Comparison of ENCODE assay signal across 8 cellular contexts in genomic region chr11:119315139-119316016, GRCh38. TPM values are rescaled to one million over a fixed set of nuclear protein-coding genes. Genes with fewer than 3 reads are reported as not detected.
DNase-seq lines count a peak whose midpoint lies in the region; ATAC-seq and TF ChIP-seq lines count a peak whose summit lies in the region.

No MANE protein-coding gene starts in this region.

- H3K9me3 ChIP-seq in esophagus (ENCODE audit: control insufficient read depth in 2 of 2, insufficient read depth in 1 of 2, low read depth in 1 of 2, low read length in 1 of 2) (no peaks in the 10 kb centered on the region), upper lobe of left lung (no peaks in the 10 kb centered on the region)

- 6 to 8% methylated on average over 29 of the region's 29 CpGs for WGBS in esophagus, 2 donors
- 0 to 9% methylated on average over 8 to 26 of the region's 29 CpGs for WGBS in upper lobe of left lung, 2 donors

- peaks cover 0 to 4% of the 10 kb centered on the region in 2 donors for H3K36me3 ChIP-seq in esophagus (ENCODE audit: control insufficient read depth in 2 of 2, insufficient read depth in 2 of 2, low read length in 1 of 2)
- peaks cover 0 to 42% (median 0%) of the 10 kb centered on the region in 4 donors for H3K36me3 ChIP-seq in upper lobe of left lung

- peaks cover 9 to 27% of the 10 kb centered on the region in 2 donors for H3K4me1 ChIP-seq in esophagus (ENCODE audit: control insufficient read depth in 2 of 2, insufficient read depth in 2 of 2, low read length in 1 of 2)
- H3K4me1 ChIP-seq in upper lobe of left lung = peaks cover 38 to 56% (median 46%) of the 10 kb centered on the region in 4 donors

- H3K4me3 ChIP-seq in esophagus (ENCODE audit: low read depth in 1 of 2, low read length in 2 of 2) (peak overlapping the region; percentile 57 to 58), upper lobe of left lung (peak overlapping the region; percentile 27 to 63 (median 53))

- DNase-seq in EH (ENCODE audit: low read depth) (peak; percentile 56), NAMALWA (ENCODE audit: low spot score) (peak; percentile 71), naive B cell (peak; percentile 48), upper lobe of left lung (peak in 1 of 2 donors; percentile 85), HPDE6-E6E7 (ENCODE audit: extremely low spot score) (no peak)
- DNase-seq in activated CD8-positive, alpha-beta memory T cell treated with anti-CD3 and anti-CD28 coated beads for 24 hours = peak; percentile 78

- H3K27ac ChIP-seq in esophagus (ENCODE audit: low read depth in 2 of 2, low read length in 1 of 2) (peak overlapping the region; percentile 90 to 92), upper lobe of left lung (peak overlapping the region; percentile 81 to 96 (median 90))

- no peak for TF ChIP-seq POLR2A in upper lobe of left lung (IDR thresholded peaks at IDR 0.05)

- no peaks in the 10 kb centered on the region for H3K36me3 Mint-ChIP-seq in naive B cell

- H3K4me3 Mint-ChIP-seq in naive B cell = peak overlapping the region; percentile 53 to 85 (median 76)

- H3K27me3 ChIP-seq in esophagus (ENCODE audit: control insufficient read depth in 1 of 2, insufficient read depth in 2 of 2, low read length in 2 of 2) = no peaks in the 10 kb centered on the region
- H3K27me3 ChIP-seq in upper lobe of left lung = peaks cover 0 to 25% (median 12%) of the 10 kb centered on the region in 4 donors

- peak in 3 of 6 experiments; percentile 26 to 51 (median 37) for TF ChIP-seq CTCF in upper lobe of left lung (IDR thresholded peaks at IDR 0.05)

- TF ChIP-seq EP300 in upper lobe of left lung (IDR thresholded peaks at IDR 0.05) = no peak

- peaks cover 12 to 52% (median 40%) of the 10 kb centered on the region in 3 donors for H3K27me3 Mint-ChIP-seq in naive B cell

- peak overlapping the region in 3 of 6 donors; percentile 11 to 78 (median 27) for H3K27ac Mint-ChIP-seq in naive B cell

- ATAC-seq in naive B cell (ENCODE audit: low read depth in 2 of 2) (peak; percentile 72 to 74), upper lobe of left lung (ENCODE audit: low FRiP score in 2 of 2) (peak; percentile 0 to 15), GM21619 (IDR thresholded peaks at IDR 0.05; ENCODE audit: unreplicated experiment) (no peak)

- H3K9me3 Mint-ChIP-seq in naive B cell = no peaks in the 10 kb centered on the region

- peaks cover 24 to 35% (median 26%) of the 10 kb centered on the region in 3 donors for H3K4me1 Mint-ChIP-seq in naive B cell

RNA-seq across cellular contexts. Expression of gene MCAM, which starts 1.6 kb away (rescaled TPM):
- polyA plus RNA-seq in esophagus (10 to 100 TPM; 10.3 to 34.4 TPM), naive B cell (ENCODE audit: low read depth in 6 of 6) (not detected)
- total RNA-seq in upper lobe of left lung = 100 to 1,000 TPM in 3 of 6 donors, 10 to 100 TPM in 3; 39.8 to 222 (median 76.5) TPM

RNA-seq across cellular contexts. Expression of gene RNF26, which starts 18.9 kb away (rescaled TPM):
- polyA plus RNA-seq in esophagus (10 to 100 TPM in 1 of 2 donors, 1 to 10 TPM in 1; 7.4 to 16.2 TPM), naive B cell (ENCODE audit: low read depth in 6 of 6) (10 to 100 TPM; 48.8 to 98.6 (median 58.0) TPM)
- total RNA-seq in upper lobe of left lung = 10 to 100 TPM in 5 of 6 donors, 1 to 10 TPM in 1; 5.2 to 25.5 (median 14.8) TPM

RNA-seq across cellular contexts. Expression of gene C1QTNF5, which starts 25.3 kb away (rescaled TPM):
- polyA plus RNA-seq in esophagus (1 to 10 TPM; 4.8 to 6.7 TPM), naive B cell (ENCODE audit: low read depth in 6 of 6) (not detected)
- 10 to 100 TPM; 10.5 to 57.2 (median 26.4) TPM for total RNA-seq in upper lobe of left lung

RNA-seq across cellular contexts. Expression of gene MFRP, which starts 31.1 kb away (rescaled TPM):
- not detected for polyA plus RNA-seq in esophagus
- polyA plus RNA-seq in naive B cell (ENCODE audit: low read depth in 6 of 6) = not detected
- not detected for total RNA-seq in upper lobe of left lung

Comparison
In these comparisons a context has a peak if more than half of its experiments do, and no peak if none do; other contexts are left out.
1. RNA of gene MCAM, which starts 1.6 kb away (polyA plus RNA-seq): 10.3 to 34.4 TPM in esophagus; not detected in naive B cell; every median in the first group is over 10 times any median in the second.
2. RNA of gene C1QTNF5, which starts 25.3 kb away (polyA plus RNA-seq): 4.8 to 6.7 TPM in esophagus; not detected in naive B cell; every median in the first group is over 4 times any median in the second.